ENCODE assay signal across 9 cellular contexts in genomic region chr2:30026091-30027055, GRCh38.
DNase-seq lines count a peak whose midpoint lies in the region; ATAC-seq, FAIRE-seq and TF ChIP-seq lines count a peak whose summit lies in the region.
"Had no signal": no experiment of that assay in that cellular context is flagged by ENCODE, and none has a peak within 500 bp of the region (broad histone marks: within the 10 kb centered on the region; RNA-seq: fewer than 3 reads in every experiment).

No MANE protein-coding gene starts in this region.

- POLR2A ChIA-PET in PC-9 (lab: Charles Lee; ENCODE audit: unreplicated experiment): no interaction called here

- H3K36me3 ChIP-seq in PC-9 (ENCODE audit: low read depth) (no peaks in the 10 kb centered on the region), Peyer's patch (no peaks in the 10 kb centered on the region)

- no peak overlapping the region for H2AFZ ChIP-seq in PC-9

- H3K4me1 ChIP-seq in PC-9 (replicated peaks; ENCODE audit: insufficient read depth) (peaks cover 14% of the 10 kb centered on the region), Peyer's patch (no peaks in the 10 kb centered on the region)

- no peak overlapping the region for H3K4me3 ChIP-seq in PC-9
- H3K4me3 ChIP-seq in Peyer's patch: no peak overlapping the region

- peak; percentile 70 for TF ChIP-seq CTCF in AG09319 (IDR thresholded peaks at IDR 0.05; ENCODE audit: low read depth, low read length)
- TF ChIP-seq CTCF in PC-9 (conservative IDR thresholded peaks at IDR 0.05): peak; percentile 72
- TF ChIP-seq CTCF in neural crest cell (conservative IDR thresholded peaks at IDR 0.05): peak; percentile 89
- peak in 3 of 6 experiments; percentile 11 to 25 (median 24) for TF ChIP-seq CTCF in Peyer's patch (IDR thresholded peaks at IDR 0.05)

- H3K27ac Mint-ChIP-seq in neural crest cell (ENCODE audit: unreplicated experiment): peak overlapping the region; percentile 59

- no peaks in the 10 kb centered on the region for H3K79me2 ChIP-seq in PC-9 (ENCODE audit: low read depth)

- no peaks in the 10 kb centered on the region for H3K9me2 ChIP-seq in PC-9 (ENCODE audit: insufficient read depth)

- CTCF ChIA-PET in PC-9 (lab: Charles Lee): no interaction called here

- H3K9me3 ChIP-seq in PC-9 (ENCODE audit: insufficient read depth, low read depth) (no peaks in the 10 kb centered on the region), Peyer's patch (no peaks in the 10 kb centered on the region)

- no peaks in the 10 kb centered on the region for H3F3A ChIP-seq in PC-9 (ENCODE audit: insufficient read depth, low read depth)

- intact Hi-C loops in PC-9 (cut with micrococcal nuclease; ENCODE audit: unreplicated experiment): loop anchor here (2.0 kb wide), 1 partner anchor 104 kb away; no protein-coding TSS in a partner anchor

- TF ChIP-seq POLR2A in GM12892 (IDR thresholded peaks at IDR 0.05; ENCODE audit: low read depth, low read length) (no peak), Peyer's patch (IDR thresholded peaks at IDR 0.05) (no peak)

- no peaks in the 10 kb centered on the region for H4K20me1 ChIP-seq in PC-9 (ENCODE audit: insufficient read depth)

- peak; percentile 42 for FAIRE-seq in GM12892 (lab: Jason Lieb, UNC)
- FAIRE-seq: islet of Langerhans had no signal

- H3K4me2 ChIP-seq in PC-9: no peak overlapping the region

- no peak overlapping the region for H3K27ac ChIP-seq in PC-9
- no peak overlapping the region for H3K27ac ChIP-seq in Peyer's patch

- ATAC-seq in esophagus mucosa (peak; percentile 92), GM21447 (IDR thresholded peaks at IDR 0.05; ENCODE audit: unreplicated experiment) (no peak)

- DNase-seq in AG09319 (ENCODE audit: extremely low read depth, low read depth): peak; percentile 19
- peak; percentile 24 for DNase-seq in GM12892 (ENCODE audit: insufficient read length)
- peak in 1 of 2 experiments; percentile 26 for DNase-seq in PC-9
- peak; percentile 63 for DNase-seq in neural crest cell (ENCODE audit: low read depth, low spot score)
- no peak for DNase-seq in NCI-H187 treated with DMSO at 0.1 percent for 48 hours (lab: John Stamatoyannopoulos, UW)
- DNase-seq in Peyer's patch: no peak

- H3K4me1 Mint-ChIP-seq in neural crest cell: peaks cover 23% of the 10 kb centered on the region

- H3K36me3 Mint-ChIP-seq in neural crest cell (ENCODE audit: low read depth): no peaks in the 10 kb centered on the region

- H3K9me3 Mint-ChIP-seq in neural crest cell: peaks cover 2% of the 10 kb centered on the region

- H3K27me3 ChIP-seq in PC-9 (ENCODE audit: insufficient read depth, low read depth) (peaks cover 45% of the 10 kb centered on the region), Peyer's patch (no peaks in the 10 kb centered on the region)

- BruUV-seq in PC-9 (replicated peaks; lab: Mats Ljungman, UMichigan): no TSS peak

- H3K4me3 Mint-ChIP-seq in neural crest cell: no peak overlapping the region

- H3K27me3 Mint-ChIP-seq in neural crest cell (ENCODE audit: low read depth): peaks cover 14% of the 10 kb centered on the region

Comparison
In these comparisons a context has a peak if more than half of its experiments do, and no peak if none do; other contexts are left out.
1. DNase-seq: peak in AG09319 (single experiment), GM12892 (single experiment) and neural crest cell (single experiment); none in NCI-H187 treated with DMSO at 0.1 percent for 48 hours (single experiment) and Peyer's patch (0 of 3).